ENCODE assay signal across 9 cellular contexts in the genomic region with DNA sequence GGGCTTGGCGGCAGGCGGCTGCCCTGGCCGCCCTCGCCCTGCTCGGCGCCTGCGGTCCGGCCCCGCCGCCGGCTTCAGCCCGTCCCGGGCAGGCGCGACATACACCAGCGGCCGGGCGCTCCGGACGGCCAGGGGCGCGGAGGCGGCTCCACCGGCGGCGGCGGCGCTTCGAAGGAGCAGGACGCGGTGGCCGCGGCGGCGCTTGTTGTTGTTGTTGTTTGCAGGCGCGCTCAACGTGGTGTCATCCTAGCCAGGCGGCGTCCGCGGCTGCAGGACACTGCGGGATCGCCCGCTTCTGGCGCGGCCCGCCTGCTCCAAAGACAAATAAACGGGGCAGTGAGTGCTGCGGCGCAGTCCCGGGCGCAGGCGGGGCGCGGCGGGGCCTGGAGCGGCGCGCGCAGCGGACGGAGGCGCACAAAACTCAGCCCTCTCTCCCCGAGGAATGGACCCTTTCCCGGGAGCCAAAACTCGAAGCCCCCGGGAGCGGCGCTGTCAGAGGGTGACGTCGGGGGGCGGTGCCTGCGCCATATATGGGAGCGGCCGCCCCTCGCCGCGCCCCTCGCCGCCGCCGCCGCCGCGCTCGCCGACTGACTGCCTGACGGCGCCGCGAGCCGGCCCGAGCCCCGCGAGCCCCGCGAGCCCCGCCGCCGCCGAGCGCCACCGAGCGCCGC. TPM values are rescaled to one million over a fixed set of nuclear protein-coding genes. Genes with fewer than 3 reads are reported as not detected.
A peak's percentile ranks its signal among the peaks of the same experiment; 100 is the strongest.
DNase-seq lines count a peak whose midpoint lies in the region; ATAC-seq and TF ChIP-seq lines count a peak whose summit lies in the region.
"Had no signal": no experiment of that assay in that cellular context is flagged by ENCODE, and none has a peak within 500 bp of the region (broad histone marks: within the 10 kb centered on the region; RNA-seq: fewer than 3 reads in every experiment).

A gene with protein sequence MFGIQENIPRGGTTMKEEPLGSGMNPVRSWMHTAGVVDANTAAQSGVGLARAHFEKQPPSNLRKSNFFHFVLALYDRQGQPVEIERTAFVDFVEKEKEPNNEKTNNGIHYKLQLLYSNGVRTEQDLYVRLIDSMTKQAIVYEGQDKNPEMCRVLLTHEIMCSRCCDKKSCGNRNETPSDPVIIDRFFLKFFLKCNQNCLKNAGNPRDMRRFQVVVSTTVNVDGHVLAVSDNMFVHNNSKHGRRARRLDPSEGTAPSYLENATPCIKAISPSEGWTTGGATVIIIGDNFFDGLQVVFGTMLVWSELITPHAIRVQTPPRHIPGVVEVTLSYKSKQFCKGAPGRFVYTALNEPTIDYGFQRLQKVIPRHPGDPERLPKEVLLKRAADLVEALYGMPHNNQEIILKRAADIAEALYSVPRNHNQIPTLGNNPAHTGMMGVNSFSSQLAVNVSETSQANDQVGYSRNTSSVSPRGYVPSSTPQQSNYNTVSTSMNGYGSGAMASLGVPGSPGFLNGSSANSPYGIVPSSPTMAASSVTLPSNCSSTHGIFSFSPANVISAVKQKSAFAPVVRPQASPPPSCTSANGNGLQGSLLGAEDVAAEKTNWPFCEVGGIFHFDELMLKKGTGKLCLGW (minus strand): TSS at position 444 of the 671 bp plus-strand sequence. CDS start 506 bp downstream, outside the sequence.

- peak; percentile 52 for ATAC-seq in HG02759 (IDR thresholded peaks at IDR 0.05; ENCODE audit: unreplicated experiment)
- peak; percentile 56 to 69 for ATAC-seq in lower lobe of right lung
- no peak for ATAC-seq in GM18498 (IDR thresholded peaks at IDR 0.05; ENCODE audit: unreplicated experiment)

- DNase-seq in AG09309 (ENCODE audit: low read depth) (no peak), UCSD-AML1 (lab: John Stamatoyannopoulos, UW; ENCODE audit: unreplicated experiment) (peak; percentile 77), ecto neural progenitor cell (ENCODE audit: low spot score) (peak; percentile 91), lower lobe of right lung (peak; percentile 54), stomach (peak; percentile 50), inferior parietal cortex (ENCODE audit: extremely low spot score) (no peak)

- H3K27ac ChIP-seq in lower lobe of right lung (no peak within 1 kb of the TSS), stomach (peak within 1 kb of the TSS; percentile 19 to 76 (median 72))
- H3K27ac ChIP-seq: neutrophil had no signal

- intact Hi-C loops in lower lobe of right lung (cut with DNase I) (no loop called here), stomach (cut with DNase I; ENCODE audit: low total_unique reads) (no loop called here)

- H3K4me3 ChIP-seq in AG09309 (ENCODE audit: control insufficient read depth, low read depth, low read length) (peak within 1 kb of the TSS; percentile 30), lower lobe of right lung (peak within 1 kb of the TSS; percentile 49), stomach (peak within 1 kb of the TSS; percentile 48 to 70 (median 56))

- TF ChIP-seq EP300 in stomach (IDR thresholded peaks at IDR 0.05): no peak

- no peak for TF ChIP-seq CTCF in AG09309 (IDR thresholded peaks at IDR 0.05; ENCODE audit: control insufficient read depth, insufficient read depth, low read depth, low read length, missing control alignments)
- TF ChIP-seq CTCF in lower lobe of right lung (IDR thresholded peaks at IDR 0.05): no peak
- TF ChIP-seq CTCF in stomach (IDR thresholded peaks at IDR 0.05): no peak

- TF ChIP-seq POLR2A in stomach (IDR thresholded peaks at IDR 0.05): no peak

- 1 to 3% (median 1%) methylated on average over 6 to 106 of the region's 106 CpGs for whole genome bisulfite sequencing in stomach, 5 donors

- H3K27me3 ChIP-seq in lower lobe of right lung (ENCODE audit: low read depth) (peaks cover 97% of the 10 kb centered on the region), stomach (peaks cover 75 to 100% (median 97%) of the 10 kb centered on the region in 3 donors)

- no peaks in the 10 kb centered on the region for H3K9me3 ChIP-seq in lower lobe of right lung
- H3K9me3 ChIP-seq in stomach: no peaks in the 10 kb centered on the region
- H3K9me3 ChIP-seq: neutrophil had no signal

- no peaks in the 10 kb centered on the region for H3K36me3 ChIP-seq in lower lobe of right lung
- H3K36me3 ChIP-seq in stomach: no peaks in the 10 kb centered on the region
- H3K36me3 ChIP-seq: neutrophil had no signal

- H3K4me1 ChIP-seq in lower lobe of right lung: peaks cover 34% of the 10 kb centered on the region
- peaks cover 40 to 72% (median 58%) of the 10 kb centered on the region in 4 donors for H3K4me1 ChIP-seq in stomach

RNA-seq across cellular contexts. Expression of the gene that starts here (rescaled TPM):
- total RNA-seq in lower lobe of right lung (0.53 TPM), stomach (1 to 10 TPM in 1 of 5 donors, under 1 TPM in 1, not detected in 3; 0.58 to 7.3 TPM)
- polyA plus RNA-seq in stomach: under 1 TPM; 0.19 to 0.63 (median 0.31) TPM

Comparison
In these comparisons a context has a peak if more than half of its experiments do, and no peak if none do; other contexts are left out.
1. Peak in DNase-seq, ATAC-seq and H3K4me3 ChIP-seq in lower lobe of right lung; RNA of the gene not detected or under 1 TPM.
2. DNase-seq: peak in UCSD-AML1 (single experiment), ecto neural progenitor cell (single experiment) and stomach (single experiment); none in AG09309 (single experiment) and inferior parietal cortex (single experiment).
3. Peak in every context shown above with its lines, with median percentiles within 50 percentile points of each other: H3K4me3 ChIP-seq.